In the genomic region with DNA sequence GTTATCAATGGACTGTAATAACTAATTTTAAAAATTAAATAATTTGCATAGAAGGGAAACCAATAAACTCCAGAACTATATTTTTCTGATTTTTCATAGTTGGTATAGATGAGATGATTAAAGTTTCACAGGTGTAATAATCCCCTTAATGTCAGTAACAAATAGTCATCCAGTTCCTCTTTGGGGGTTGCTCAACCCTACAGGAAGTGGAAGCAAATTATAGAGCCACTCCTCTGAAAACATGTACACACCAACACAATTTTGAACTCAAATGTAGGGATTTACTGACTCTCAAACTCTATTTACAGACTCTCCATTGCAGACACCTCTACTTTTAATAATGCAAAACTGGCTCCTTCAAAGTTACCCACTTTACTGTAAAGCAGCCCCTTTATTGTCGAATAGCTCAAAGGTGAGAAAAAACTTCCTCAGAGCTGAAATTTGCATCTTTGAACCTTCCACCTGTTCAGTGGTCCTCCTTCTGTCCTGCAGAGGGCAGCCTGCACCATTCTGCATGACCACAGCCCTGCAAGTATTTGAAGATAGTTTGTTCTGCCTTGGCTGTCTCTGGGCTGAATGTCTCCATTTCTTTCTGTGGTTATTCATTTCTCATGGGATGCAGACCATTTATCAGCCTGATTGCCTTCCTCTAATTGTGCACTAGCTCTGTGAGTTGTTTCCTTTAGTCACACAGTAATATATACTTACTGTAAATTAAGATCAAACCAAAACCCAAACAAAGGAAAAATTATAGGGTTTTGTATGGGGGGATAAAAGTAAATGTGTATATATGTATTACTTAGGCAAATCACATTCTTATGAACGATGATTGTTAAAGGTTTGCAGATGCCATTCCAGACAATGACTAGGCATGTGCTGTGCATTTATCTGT, we compare ENCODE assay signal across 8 cellular contexts.
DNase-seq lines count a peak whose midpoint lies in the region; ATAC-seq and TF ChIP-seq lines count a peak whose summit lies in the region.

No MANE protein-coding gene starts in this region.

- H3K4me1 ChIP-seq in Caco-2: peaks cover 50% of the 10 kb centered on the region; the same call in 1 of the 2 replicates

- ATAC-seq in GM19324 (IDR thresholded peaks at IDR 0.05; ENCODE audit: low FRiP score, unreplicated experiment) (peak; percentile 86), HG03175 (IDR thresholded peaks at IDR 0.05; ENCODE audit: unreplicated experiment) (peak; percentile 95), Right ventricle myocardium superior (ENCODE audit: poor library complexity) (peak; percentile 90)
- peak; percentile 49 to 73 for ATAC-seq in activated naive CD4-positive, alpha-beta T cell treated with anti-CD3 and anti-CD28 coated beads, Interleukin-2, amount 50 U/mL, for 72 hours

- no peaks in the 10 kb centered on the region for H3K36me3 ChIP-seq in Caco-2 (ENCODE audit: control insufficient read depth, insufficient read depth, low read length)

- H3K4me3 Mint-ChIP-seq in Caco-2 (ENCODE audit: unreplicated experiment): peak overlapping the region; percentile 38
- no peak overlapping the region for H3K4me3 Mint-ChIP-seq in progenitor cell of endocrine pancreas (ENCODE audit: low read depth)

- H3K27me3 ChIP-seq in Caco-2 (replicated peaks; ENCODE audit: control insufficient read depth, insufficient read depth, low read length): no peaks in the 10 kb centered on the region

- no peaks in the 10 kb centered on the region for H3K9me3 ChIP-seq in Caco-2

- H3K9me3 Mint-ChIP-seq in Caco-2 (ENCODE audit: unreplicated experiment): peaks cover 12% of the 10 kb centered on the region
- no peaks in the 10 kb centered on the region for H3K9me3 Mint-ChIP-seq in activated naive CD4-positive, alpha-beta T cell treated with anti-CD3 and anti-CD28 coated beads, Interleukin-2, amount 50 U/mL, for 72 hours
- H3K9me3 Mint-ChIP-seq in progenitor cell of endocrine pancreas (ENCODE audit: low read depth): no peaks in the 10 kb centered on the region

- H3K4me1 Mint-ChIP-seq in Caco-2 (ENCODE audit: low read depth, unreplicated experiment): peaks cover 31% of the 10 kb centered on the region
- peaks cover 4% of the 10 kb centered on the region for H3K4me1 Mint-ChIP-seq in progenitor cell of endocrine pancreas (ENCODE audit: low read depth)

- POLR2A ChIA-PET in Caco-2 (lab: Charles Lee): no interaction called here

- no peaks in the 10 kb centered on the region for H3K27me3 Mint-ChIP-seq in Caco-2 (ENCODE audit: insufficient read depth, unreplicated experiment)
- H3K27me3 Mint-ChIP-seq in progenitor cell of endocrine pancreas: peaks cover 11% of the 10 kb centered on the region

- no TSS peak for BruUV-seq in Caco-2 (replicated peaks; lab: Mats Ljungman, UMichigan)

- H3K36me3 Mint-ChIP-seq in Caco-2 (ENCODE audit: insufficient read depth, unreplicated experiment) (peaks cover 15% of the 10 kb centered on the region), progenitor cell of endocrine pancreas (ENCODE audit: insufficient read depth) (no peaks in the 10 kb centered on the region)
- H3K36me3 Mint-ChIP-seq in activated naive CD4-positive, alpha-beta T cell treated with anti-CD3 and anti-CD28 coated beads, Interleukin-2, amount 50 U/mL, for 72 hours: no peaks in the 10 kb centered on the region

- intact Hi-C loops in Caco-2 (cut with micrococcal nuclease; ENCODE audit: unreplicated experiment) (loop anchor here (1.0 to 10.0 kb wide), 12 partner anchors 9 to 1189 kb away; no protein-coding TSS in a partner anchor), Right ventricle myocardium superior (cut with DNase I) (loop anchor here (10.0 kb wide), 1 partner anchor 881 kb away; no protein-coding TSS in a partner anchor)

- TF ChIP-seq CTCF in Caco-2 (IDR thresholded peaks at IDR 0.05; ENCODE audit: insufficient read depth in 1 of 2, low read depth in 1 of 2, low read length in 1 of 2, severe bottlenecking in 1 of 2, unreplicated experiment in 1 of 2) (peak; percentile 86 to 93), progenitor cell of endocrine pancreas (IDR thresholded peaks at IDR 0.05; ENCODE audit: unreplicated experiment) (peak; percentile 89)

- DNase-seq in Caco-2: peak; percentile 73 to 77
- DNase-seq in NCI-H748 (lab: John Stamatoyannopoulos, UW; ENCODE audit: unreplicated experiment): peak; percentile 70
- peak in 1 of 2 donors; percentile 4 for DNase-seq in activated naive CD4-positive, alpha-beta T cell treated with anti-CD3 and anti-CD28 coated beads, Interleukin-2, amount 50 U/mL, for 72 hours (ENCODE audit: low spot score in 2 of 2)
- peak; percentile 54 for DNase-seq in Right ventricle myocardium superior
- peak; percentile 39 for DNase-seq in progenitor cell of endocrine pancreas (ENCODE audit: low spot score, unreplicated experiment)
- no peak for DNase-seq in effector CD4-positive, alpha-beta T cell

- H3K27ac Mint-ChIP-seq in Caco-2 (ENCODE audit: unreplicated experiment) (peak overlapping the region; percentile 63), progenitor cell of endocrine pancreas (no peak overlapping the region)
- H3K27ac Mint-ChIP-seq in activated naive CD4-positive, alpha-beta T cell treated with anti-CD3 and anti-CD28 coated beads, Interleukin-2, amount 50 U/mL, for 72 hours: no peak overlapping the region

- H3K4me3 ChIP-seq in Caco-2 (ENCODE audit: low read depth, low read length): no peak overlapping the region

- CTCF ChIA-PET in Caco-2 (lab: Charles Lee): interaction anchor here (0.5 to 1.5 kb wide), 8 partner anchors 11 to 1296 kb away, joined by 3 to 8 read pairs (median 4); no protein-coding TSS in a partner anchor
